ENCODE assay signal across 1 cellular context in the genomic region with DNA sequence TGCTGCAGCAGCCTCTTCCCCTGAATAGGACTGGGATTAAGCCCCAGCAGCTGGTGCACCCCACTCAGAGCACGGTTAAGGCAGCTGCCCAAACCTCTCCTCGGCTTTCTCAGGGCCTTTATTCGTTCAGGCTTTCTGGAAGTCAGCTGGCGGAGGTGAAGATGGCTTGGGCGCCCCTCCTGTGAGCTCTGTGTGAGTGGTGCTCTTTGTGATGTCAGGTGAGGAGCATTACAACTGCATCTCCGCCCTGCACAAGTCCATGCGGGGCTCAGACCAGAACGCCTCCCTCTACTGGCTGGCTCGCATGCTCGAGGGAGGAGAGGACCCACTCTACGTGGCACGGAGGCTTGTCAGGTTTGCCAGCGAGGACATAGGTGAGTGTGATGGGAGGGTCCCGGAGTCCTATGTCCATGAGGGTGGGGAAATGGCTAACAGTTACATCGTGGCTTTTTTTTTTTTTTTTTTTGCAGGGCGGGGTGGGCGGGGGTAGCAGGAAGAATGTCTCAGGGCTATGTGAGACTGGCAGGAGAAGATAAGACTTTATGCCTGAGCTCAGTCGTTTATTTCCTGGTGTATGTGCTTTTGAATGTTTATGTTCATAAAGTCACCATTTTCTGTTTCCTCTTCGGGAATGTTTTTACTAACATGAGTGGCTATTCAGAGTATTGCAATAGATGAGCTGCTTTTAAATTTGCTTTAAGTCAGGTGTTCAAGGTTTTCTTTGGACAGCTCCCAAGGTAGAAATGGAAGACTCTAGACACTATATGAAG.
TF ChIP-seq lines count a peak whose summit lies in the region.

No MANE protein-coding gene starts in this region.

TF ChIP-seq in K562, 482 proteins besides CTCF, POLR2A, EP300 and RAD21 (continued from another document and continues in another):
- TF ChIP-seq, protein P1, sequence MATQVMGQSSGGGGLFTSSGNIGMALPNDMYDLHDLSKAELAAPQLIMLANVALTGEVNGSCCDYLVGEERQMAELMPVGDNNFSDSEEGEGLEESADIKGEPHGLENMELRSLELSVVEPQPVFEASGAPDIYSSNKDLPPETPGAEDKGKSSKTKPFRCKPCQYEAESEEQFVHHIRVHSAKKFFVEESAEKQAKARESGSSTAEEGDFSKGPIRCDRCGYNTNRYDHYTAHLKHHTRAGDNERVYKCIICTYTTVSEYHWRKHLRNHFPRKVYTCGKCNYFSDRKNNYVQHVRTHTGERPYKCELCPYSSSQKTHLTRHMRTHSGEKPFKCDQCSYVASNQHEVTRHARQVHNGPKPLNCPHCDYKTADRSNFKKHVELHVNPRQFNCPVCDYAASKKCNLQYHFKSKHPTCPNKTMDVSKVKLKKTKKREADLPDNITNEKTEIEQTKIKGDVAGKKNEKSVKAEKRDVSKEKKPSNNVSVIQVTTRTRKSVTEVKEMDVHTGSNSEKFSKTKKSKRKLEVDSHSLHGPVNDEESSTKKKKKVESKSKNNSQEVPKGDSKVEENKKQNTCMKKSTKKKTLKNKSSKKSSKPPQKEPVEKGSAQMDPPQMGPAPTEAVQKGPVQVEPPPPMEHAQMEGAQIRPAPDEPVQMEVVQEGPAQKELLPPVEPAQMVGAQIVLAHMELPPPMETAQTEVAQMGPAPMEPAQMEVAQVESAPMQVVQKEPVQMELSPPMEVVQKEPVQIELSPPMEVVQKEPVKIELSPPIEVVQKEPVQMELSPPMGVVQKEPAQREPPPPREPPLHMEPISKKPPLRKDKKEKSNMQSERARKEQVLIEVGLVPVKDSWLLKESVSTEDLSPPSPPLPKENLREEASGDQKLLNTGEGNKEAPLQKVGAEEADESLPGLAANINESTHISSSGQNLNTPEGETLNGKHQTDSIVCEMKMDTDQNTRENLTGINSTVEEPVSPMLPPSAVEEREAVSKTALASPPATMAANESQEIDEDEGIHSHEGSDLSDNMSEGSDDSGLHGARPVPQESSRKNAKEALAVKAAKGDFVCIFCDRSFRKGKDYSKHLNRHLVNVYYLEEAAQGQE (CRISPR knock-in tag; IDR thresholded peaks at IDR 0.05; ENCODE audit: low read depth): no peak
- TF ChIP-seq, protein P2, sequence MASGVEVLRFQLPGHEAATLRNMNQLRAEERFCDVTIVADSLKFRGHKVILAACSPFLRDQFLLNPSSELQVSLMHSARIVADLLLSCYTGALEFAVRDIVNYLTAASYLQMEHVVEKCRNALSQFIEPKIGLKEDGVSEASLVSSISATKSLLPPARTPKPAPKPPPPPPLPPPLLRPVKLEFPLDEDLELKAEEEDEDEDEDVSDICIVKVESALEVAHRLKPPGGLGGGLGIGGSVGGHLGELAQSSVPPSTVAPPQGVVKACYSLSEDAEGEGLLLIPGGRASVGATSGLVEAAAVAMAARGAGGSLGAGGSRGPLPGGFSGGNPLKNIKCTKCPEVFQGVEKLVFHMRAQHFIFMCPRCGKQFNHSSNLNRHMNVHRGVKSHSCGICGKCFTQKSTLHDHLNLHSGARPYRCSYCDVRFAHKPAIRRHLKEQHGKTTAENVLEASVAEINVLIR (CRISPR knock-in tag; IDR thresholded peaks at IDR 0.05): no peak
- TF ChIP-seq SMC3 (conservative IDR thresholded peaks at IDR 0.05; ENCODE audit: insufficient read depth, low read depth, low read length) (no peak), RFX1 (IDR thresholded peaks at IDR 0.05) (no peak), GATAD2B (IDR thresholded peaks at IDR 0.05; ENCODE audit: borderline replicate concordance) (no peak), SIX5 (IDR thresholded peaks at IDR 0.05; ENCODE audit: borderline replicate concordance in 1 of 2, insufficient read depth in 1 of 2, low read depth in 1 of 2, low read length in 2 of 2) (no peak), SRSF1 (IDR thresholded peaks at IDR 0.05; ENCODE audit: low read depth, low read length) (no peak), ZC3H11A (IDR thresholded peaks at IDR 0.05; ENCODE audit: low read depth, low read length) (no peak), BRD4 (IDR thresholded peaks at IDR 0.05) (no peak), CBX1 (IDR thresholded peaks at IDR 0.05; ENCODE audit: low read depth) (no peak), ZNF717 (CRISPR knock-in tag; IDR thresholded peaks at IDR 0.05) (no peak), NCOA2 (IDR thresholded peaks at IDR 0.05; ENCODE audit: partially characterized antibody in 2 of 2) (no peak), CC2D1A (IDR thresholded peaks at IDR 0.05) (no peak), HCFC1 (IDR thresholded peaks at IDR 0.05; ENCODE audit: low read depth, low read length) (0 out of 2 replicates have a peak, but pooled peaks have one; percentile 30), ZNF232 (CRISPR knock-in tag; IDR thresholded peaks at IDR 0.05) (no peak), SMAD1 (IDR thresholded peaks at IDR 0.05; ENCODE audit: low read depth, low read length, partially characterized antibody) (no peak)
- TF ChIP-seq, protein P3, sequence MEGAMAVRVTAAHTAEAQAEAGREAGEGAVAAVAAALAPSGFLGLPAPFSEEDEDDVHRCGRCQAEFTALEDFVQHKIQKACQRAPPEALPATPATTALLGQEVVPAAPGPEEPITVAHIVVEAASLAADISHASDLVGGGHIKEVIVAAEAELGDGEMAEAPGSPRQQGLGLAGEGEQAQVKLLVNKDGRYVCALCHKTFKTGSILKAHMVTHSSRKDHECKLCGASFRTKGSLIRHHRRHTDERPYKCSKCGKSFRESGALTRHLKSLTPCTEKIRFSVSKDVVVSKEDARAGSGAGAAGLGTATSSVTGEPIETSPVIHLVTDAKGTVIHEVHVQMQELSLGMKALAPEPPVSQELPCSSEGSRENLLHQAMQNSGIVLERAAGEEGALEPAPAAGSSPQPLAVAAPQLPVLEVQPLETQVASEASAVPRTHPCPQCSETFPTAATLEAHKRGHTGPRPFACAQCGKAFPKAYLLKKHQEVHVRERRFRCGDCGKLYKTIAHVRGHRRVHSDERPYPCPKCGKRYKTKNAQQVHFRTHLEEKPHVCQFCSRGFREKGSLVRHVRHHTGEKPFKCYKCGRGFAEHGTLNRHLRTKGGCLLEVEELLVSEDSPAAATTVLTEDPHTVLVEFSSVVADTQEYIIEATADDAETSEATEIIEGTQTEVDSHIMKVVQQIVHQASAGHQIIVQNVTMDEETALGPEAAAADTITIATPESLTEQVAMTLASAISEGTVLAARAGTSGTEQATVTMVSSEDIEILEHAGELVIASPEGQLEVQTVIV (CRISPR knock-in tag; IDR thresholded peaks at IDR 0.05; ENCODE audit: borderline replicate concordance): no peak
- TF ChIP-seq, protein P4, sequence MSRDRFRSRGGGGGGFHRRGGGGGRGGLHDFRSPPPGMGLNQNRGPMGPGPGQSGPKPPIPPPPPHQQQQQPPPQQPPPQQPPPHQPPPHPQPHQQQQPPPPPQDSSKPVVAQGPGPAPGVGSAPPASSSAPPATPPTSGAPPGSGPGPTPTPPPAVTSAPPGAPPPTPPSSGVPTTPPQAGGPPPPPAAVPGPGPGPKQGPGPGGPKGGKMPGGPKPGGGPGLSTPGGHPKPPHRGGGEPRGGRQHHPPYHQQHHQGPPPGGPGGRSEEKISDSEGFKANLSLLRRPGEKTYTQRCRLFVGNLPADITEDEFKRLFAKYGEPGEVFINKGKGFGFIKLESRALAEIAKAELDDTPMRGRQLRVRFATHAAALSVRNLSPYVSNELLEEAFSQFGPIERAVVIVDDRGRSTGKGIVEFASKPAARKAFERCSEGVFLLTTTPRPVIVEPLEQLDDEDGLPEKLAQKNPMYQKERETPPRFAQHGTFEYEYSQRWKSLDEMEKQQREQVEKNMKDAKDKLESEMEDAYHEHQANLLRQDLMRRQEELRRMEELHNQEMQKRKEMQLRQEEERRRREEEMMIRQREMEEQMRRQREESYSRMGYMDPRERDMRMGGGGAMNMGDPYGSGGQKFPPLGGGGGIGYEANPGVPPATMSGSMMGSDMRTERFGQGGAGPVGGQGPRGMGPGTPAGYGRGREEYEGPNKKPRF (IDR thresholded peaks at IDR 0.05; ENCODE audit: low read depth, low read length): no peak
- TF ChIP-seq, protein P5, sequence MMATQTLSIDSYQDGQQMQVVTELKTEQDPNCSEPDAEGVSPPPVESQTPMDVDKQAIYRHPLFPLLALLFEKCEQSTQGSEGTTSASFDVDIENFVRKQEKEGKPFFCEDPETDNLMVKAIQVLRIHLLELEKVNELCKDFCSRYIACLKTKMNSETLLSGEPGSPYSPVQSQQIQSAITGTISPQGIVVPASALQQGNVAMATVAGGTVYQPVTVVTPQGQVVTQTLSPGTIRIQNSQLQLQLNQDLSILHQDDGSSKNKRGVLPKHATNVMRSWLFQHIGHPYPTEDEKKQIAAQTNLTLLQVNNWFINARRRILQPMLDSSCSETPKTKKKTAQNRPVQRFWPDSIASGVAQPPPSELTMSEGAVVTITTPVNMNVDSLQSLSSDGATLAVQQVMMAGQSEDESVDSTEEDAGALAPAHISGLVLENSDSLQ (IDR thresholded peaks at IDR 0.05): no peak
- TF ChIP-seq, protein P6, sequence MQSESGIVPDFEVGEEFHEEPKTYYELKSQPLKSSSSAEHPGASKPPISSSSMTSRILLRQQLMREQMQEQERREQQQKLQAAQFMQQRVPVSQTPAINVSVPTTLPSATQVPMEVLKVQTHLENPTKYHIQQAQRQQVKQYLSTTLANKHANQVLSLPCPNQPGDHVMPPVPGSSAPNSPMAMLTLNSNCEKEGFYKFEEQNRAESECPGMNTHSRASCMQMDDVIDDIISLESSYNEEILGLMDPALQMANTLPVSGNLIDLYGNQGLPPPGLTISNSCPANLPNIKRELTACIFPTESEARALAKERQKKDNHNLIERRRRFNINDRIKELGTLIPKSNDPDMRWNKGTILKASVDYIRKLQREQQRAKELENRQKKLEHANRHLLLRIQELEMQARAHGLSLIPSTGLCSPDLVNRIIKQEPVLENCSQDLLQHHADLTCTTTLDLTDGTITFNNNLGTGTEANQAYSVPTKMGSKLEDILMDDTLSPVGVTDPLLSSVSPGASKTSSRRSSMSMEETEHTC (IDR thresholded peaks at IDR 0.05): no peak
- TF ChIP-seq, protein P7, sequence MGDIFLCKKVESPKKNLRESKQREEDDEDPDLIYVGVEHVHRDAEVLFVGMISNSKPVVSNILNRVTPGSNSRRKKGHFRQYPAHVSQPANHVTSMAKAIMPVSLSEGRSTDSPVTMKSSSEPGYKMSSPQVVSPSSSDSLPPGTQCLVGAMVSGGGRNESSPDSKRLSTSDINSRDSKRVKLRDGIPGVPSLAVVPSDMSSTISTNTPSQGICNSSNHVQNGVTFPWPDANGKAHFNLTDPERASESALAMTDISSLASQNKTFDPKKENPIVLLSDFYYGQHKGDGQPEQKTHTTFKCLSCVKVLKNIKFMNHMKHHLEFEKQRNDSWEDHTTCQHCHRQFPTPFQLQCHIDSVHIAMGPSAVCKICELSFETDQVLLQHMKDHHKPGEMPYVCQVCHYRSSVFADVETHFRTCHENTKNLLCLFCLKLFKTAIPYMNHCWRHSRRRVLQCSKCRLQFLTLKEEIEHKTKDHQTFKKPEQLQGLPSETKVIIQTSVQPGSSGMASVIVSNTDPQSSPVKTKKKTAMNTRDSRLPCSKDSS (IDR thresholded peaks at IDR 0.05; ENCODE audit: low read depth, partially characterized antibody): no peak
- TF ChIP-seq, protein P8, sequence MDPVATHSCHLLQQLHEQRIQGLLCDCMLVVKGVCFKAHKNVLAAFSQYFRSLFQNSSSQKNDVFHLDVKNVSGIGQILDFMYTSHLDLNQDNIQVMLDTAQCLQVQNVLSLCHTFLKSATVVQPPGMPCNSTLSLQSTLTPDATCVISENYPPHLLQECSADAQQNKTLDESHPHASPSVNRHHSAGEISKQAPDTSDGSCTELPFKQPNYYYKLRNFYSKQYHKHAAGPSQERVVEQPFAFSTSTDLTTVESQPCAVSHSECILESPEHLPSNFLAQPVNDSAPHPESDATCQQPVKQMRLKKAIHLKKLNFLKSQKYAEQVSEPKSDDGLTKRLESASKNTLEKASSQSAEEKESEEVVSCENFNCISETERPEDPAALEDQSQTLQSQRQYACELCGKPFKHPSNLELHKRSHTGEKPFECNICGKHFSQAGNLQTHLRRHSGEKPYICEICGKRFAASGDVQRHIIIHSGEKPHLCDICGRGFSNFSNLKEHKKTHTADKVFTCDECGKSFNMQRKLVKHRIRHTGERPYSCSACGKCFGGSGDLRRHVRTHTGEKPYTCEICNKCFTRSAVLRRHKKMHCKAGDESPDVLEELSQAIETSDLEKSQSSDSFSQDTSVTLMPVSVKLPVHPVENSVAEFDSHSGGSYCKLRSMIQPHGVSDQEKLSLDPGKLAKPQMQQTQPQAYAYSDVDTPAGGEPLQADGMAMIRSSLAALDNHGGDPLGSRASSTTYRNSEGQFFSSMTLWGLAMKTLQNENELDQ (CRISPR knock-in tag; IDR thresholded peaks at IDR 0.05; ENCODE audit: borderline replicate concordance): no peak
